Comparison of ENCODE assay signal across 27 cellular contexts in the genomic region with DNA sequence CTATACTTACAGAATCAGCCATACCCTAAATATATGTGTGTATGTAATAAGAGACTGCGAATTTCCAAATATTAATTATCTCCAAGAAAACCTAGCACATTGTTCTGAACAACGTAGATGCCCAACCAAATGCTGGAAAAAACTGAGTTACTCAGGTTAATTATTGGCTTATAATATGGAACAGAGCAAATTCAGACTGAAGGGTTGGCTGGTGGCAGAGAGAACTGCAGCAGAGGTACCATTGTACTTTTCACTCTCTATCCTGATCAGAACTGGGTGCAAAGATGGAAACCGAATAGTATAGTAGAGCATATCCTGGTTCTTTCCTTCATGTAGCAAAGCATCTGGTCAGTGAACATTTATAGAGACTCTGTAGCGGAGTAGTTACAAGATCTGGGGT.
"Had no signal": no experiment of that assay in that cellular context is flagged by ENCODE, and none has a peak within 500 bp of the region (broad histone marks: within the 10 kb centered on the region; RNA-seq: fewer than 3 reads in every experiment).

No MANE protein-coding gene starts in this region.

- H3K4me1 Mint-ChIP-seq: naive thymus-derived CD4-positive, alpha-beta T cell; stimulated activated effector memory CD8-positive, alpha-beta T cell treated with anti-CD3 and anti-CD28 coated beads, Interleukin-12 subunit alpha, Interleukin-12 subunit beta, amount 100 ng/mL, for 72 hours; stimulated activated naive CD8-positive, alpha-beta T cell treated with anti-CD3 and anti-CD28 coated beads, Interleukin-15, amount 100 ng/mL, for 72 hours had no signal

- H3K27me3 Mint-ChIP-seq: natural killer cell treated with Interleukin-12 subunit alpha and Interleukin-12 subunit beta and Interleukin-15 and Interleukin-18, amount 100 ng/mL, for 72 hours; progenitor cell of endocrine pancreas; stimulated activated naive CD8-positive, alpha-beta T cell treated with anti-CD3 and anti-CD28 coated beads, Interleukin-15, amount 100 ng/mL, for 72 hours; type B pancreatic cell had no signal

- H3K27ac Mint-ChIP-seq: naive thymus-derived CD4-positive, alpha-beta T cell; natural killer cell treated with Interleukin-12 subunit alpha and Interleukin-12 subunit beta and Interleukin-15 and Interleukin-18, amount 100 ng/mL, for 72 hours; neural progenitor cell; progenitor cell of endocrine pancreas; stimulated activated effector memory CD8-positive, alpha-beta T cell treated with anti-CD3 and anti-CD28 coated beads, Interleukin-12 subunit alpha, Interleukin-12 subunit beta, amount 100 ng/mL, for 72 hours; stimulated activated naive CD8-positive, alpha-beta T cell treated with anti-CD3 and anti-CD28 coated beads, Interleukin-15, amount 100 ng/mL, for 72 hours; type B pancreatic cell had no signal

- H3K9me3 ChIP-seq: psoas muscle, spleen, suprapubic skin, testis, tibial artery, transverse colon, upper lobe of right lung, uterus had no signal

- ATAC-seq: naive thymus-derived CD4-positive, alpha-beta T cell; natural killer cell treated with Interleukin-12 subunit alpha and Interleukin-12 subunit beta and Interleukin-15 and Interleukin-18, amount 100 ng/mL, for 72 hours; psoas muscle; right cardiac atrium; sciatic nerve; stimulated activated effector memory CD8-positive, alpha-beta T cell treated with anti-CD3 and anti-CD28 coated beads, Interleukin-12 subunit alpha, Interleukin-12 subunit beta, amount 100 ng/mL, for 72 hours; stimulated activated naive CD8-positive, alpha-beta T cell treated with anti-CD3 and anti-CD28 coated beads, Interleukin-15, amount 100 ng/mL, for 72 hours; stimulated activated naive CD8-positive, alpha-beta T cell treated with anti-CD3 and anti-CD28 coated beads, Interleukin-15, Interleukin-2, amounts not matched to agents 100 U/mL and 50 U/mL, for 24 hours had no signal

- H3K27ac ChIP-seq: neural progenitor cell, parathyroid adenoma, psoas muscle, skin epidermis, spleen, suprapubic skin, testis, tibial artery, transverse colon, upper lobe of right lung, uterus had no signal

- H3K9me3 Mint-ChIP-seq: naive thymus-derived CD4-positive, alpha-beta T cell; natural killer cell treated with Interleukin-12 subunit alpha and Interleukin-12 subunit beta and Interleukin-15 and Interleukin-18, amount 100 ng/mL, for 72 hours; neural progenitor cell; stimulated activated effector memory CD8-positive, alpha-beta T cell treated with anti-CD3 and anti-CD28 coated beads, Interleukin-12 subunit alpha, Interleukin-12 subunit beta, amount 100 ng/mL, for 72 hours; stimulated activated naive CD8-positive, alpha-beta T cell treated with anti-CD3 and anti-CD28 coated beads, Interleukin-15, amount 100 ng/mL, for 72 hours; type B pancreatic cell had no signal

- H3K4me3 Mint-ChIP-seq: naive thymus-derived CD4-positive, alpha-beta T cell; natural killer cell treated with Interleukin-12 subunit alpha and Interleukin-12 subunit beta and Interleukin-15 and Interleukin-18, amount 100 ng/mL, for 72 hours; neural progenitor cell; stimulated activated effector memory CD8-positive, alpha-beta T cell treated with anti-CD3 and anti-CD28 coated beads, Interleukin-12 subunit alpha, Interleukin-12 subunit beta, amount 100 ng/mL, for 72 hours; stimulated activated naive CD8-positive, alpha-beta T cell treated with anti-CD3 and anti-CD28 coated beads, Interleukin-15, amount 100 ng/mL, for 72 hours; type B pancreatic cell had no signal

- H3K4me3 ChIP-seq: neural progenitor cell, psoas muscle, skin epidermis, smooth muscle cell, spleen, suprapubic skin, testis, tibial artery, transverse colon, upper lobe of right lung, uterus had no signal

- DNase-seq: naive thymus-derived CD4-positive, alpha-beta T cell; posterior cingulate gyrus; psoas muscle; right cardiac atrium; spleen; stimulated activated CD4-positive, alpha-beta T cell treated with anti-CD3 and anti-CD28 coated beads, Interleukin-12 subunit alpha, Interleukin-12 subunit beta, amount 100 ng/mL, for 4 hours; stimulated activated CD4-positive, alpha-beta T cell treated with anti-CD3 and anti-CD28 coated beads, Interleukin-1b, Interleukin-23, amount 100 ng/mL, for 48 hours; stimulated activated CD4-positive, alpha-beta T cell treated with anti-CD3 and anti-CD28 coated beads, Interleukin-4, amount 100 ng/mL, for 24 hours; stimulated activated naive CD4-positive, alpha-beta T cell; stimulated activated naive CD8-positive, alpha-beta T cell treated with anti-CD3 and anti-CD28 coated beads, Interleukin-15, amount 100 ng/mL, for 72 hours; stimulated activated naive CD8-positive, alpha-beta T cell treated with anti-CD3 and anti-CD28 coated beads, Interleukin-15, Interleukin-2, amounts not matched to agents 100 U/mL and 50 U/mL, for 24 hours; substantia nigra; testis; tibial artery; transverse colon; upper lobe of right lung; uterus had no signal

- H3K27me3 ChIP-seq: neural progenitor cell, spleen, suprapubic skin, testis, tibial artery, transverse colon, upper lobe of right lung, uterus had no signal

- H3K36me3 Mint-ChIP-seq: natural killer cell treated with Interleukin-12 subunit alpha and Interleukin-12 subunit beta and Interleukin-15 and Interleukin-18, amount 100 ng/mL, for 72 hours; neural progenitor cell; stimulated activated effector memory CD8-positive, alpha-beta T cell treated with anti-CD3 and anti-CD28 coated beads, Interleukin-12 subunit alpha, Interleukin-12 subunit beta, amount 100 ng/mL, for 72 hours; type B pancreatic cell had no signal

- H3K36me3 ChIP-seq: neural progenitor cell, spleen, suprapubic skin, tibial artery, transverse colon, upper lobe of right lung, uterus had no signal

- H3K4me1 ChIP-seq: parathyroid adenoma, psoas muscle, spleen, testis, tibial artery, transverse colon, upper lobe of right lung had no signal
